In the genomic region with DNA sequence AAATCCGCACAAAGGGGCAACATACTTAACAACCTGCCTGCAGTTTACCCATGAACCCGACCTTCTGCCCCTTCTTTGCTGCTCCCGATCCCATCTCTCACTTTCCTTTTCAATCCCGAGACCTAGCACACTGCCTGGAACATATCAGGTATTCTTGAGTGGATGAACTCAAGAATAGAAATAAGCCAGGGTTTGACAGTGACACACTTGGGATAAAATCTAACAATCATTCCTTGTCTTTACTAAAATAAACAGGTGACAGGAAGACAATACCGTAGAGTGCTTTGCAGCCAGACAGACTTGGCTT, we compare ENCODE assay signal across 1 cellular context.
TF ChIP-seq lines count a peak whose summit lies in the region.

No MANE protein-coding gene starts in this region.

TF ChIP-seq in HCT116, 20 proteins besides CTCF, POLR2A, EP300 and RAD21 (continued from another document):
- no peak for TF ChIP-seq ATF3 (IDR thresholded peaks at IDR 0.05)
- no peak for TF ChIP-seq FOSL1 (IDR thresholded peaks at IDR 0.05; ENCODE audit: low read depth)
- TF ChIP-seq POLR2AphosphoS5 (IDR thresholded peaks at IDR 0.05; ENCODE audit: low read depth, low read length), result no peak
- TF ChIP-seq ZFX (IDR thresholded peaks at IDR 0.05), result no peak
- TF ChIP-seq EZH2 (IDR thresholded peaks at IDR 0.05), result no peak
- TF ChIP-seq YY1 (IDR thresholded peaks at IDR 0.05; ENCODE audit: extremely low read depth, insufficient replicate concordance, low read depth, low read length), result no peak
- TF ChIP-seq SP1 (IDR thresholded peaks at IDR 0.05; ENCODE audit: low read depth), result no peak
- no peak for TF ChIP-seq ELF1 (IDR thresholded peaks at IDR 0.05; ENCODE audit: borderline replicate concordance, low read depth)
- no peak for TF ChIP-seq EZH2phosphoT487 (IDR thresholded peaks at IDR 0.05; ENCODE audit: borderline replicate concordance)
- TF ChIP-seq REST (IDR thresholded peaks at IDR 0.05; ENCODE audit: low read depth), result no peak
- no peak for TF ChIP-seq CEBPB (IDR thresholded peaks at IDR 0.05; ENCODE audit: low read depth)
